ENCODE assay signal across 20 cellular contexts in genomic region chr9:30723656-30724055, GRCh38.
DNase-seq lines count a peak whose midpoint lies in the region; ATAC-seq, FAIRE-seq and TF ChIP-seq lines count a peak whose summit lies in the region.
"Had no signal": no experiment of that assay in that cellular context is flagged by ENCODE, and none has a peak within 500 bp of the region (broad histone marks: within the 10 kb centered on the region; RNA-seq: fewer than 3 reads in every experiment).

No MANE protein-coding gene starts in this region.

- H3K4me3 ChIP-seq in bronchial epithelial cell (ENCODE audit: low read depth, low read length) (no peak overlapping the region), upper lobe of right lung (no peak overlapping the region), lower leg skin (ENCODE audit: low read depth, poor library complexity, severe bottlenecking) (no peak overlapping the region)
- H3K4me3 ChIP-seq: A549, BLaER1, K562, SK-N-MC had no signal

- FAIRE-seq in RCC 7860 (lab: Jason Lieb, UNC) (no peak), bronchial epithelial cell (lab: Jason Lieb, UNC) (no peak)
- FAIRE-seq: A549, K562 had no signal

- no peaks in the 10 kb centered on the region for H3K27me3 ChIP-seq in bronchial epithelial cell (ENCODE audit: control insufficient read depth, insufficient read depth, low read length)
- no peaks in the 10 kb centered on the region for H3K27me3 ChIP-seq in upper lobe of right lung
- H3K27me3 ChIP-seq: BLaER1 had no signal

- ATAC-seq in GM19351 (IDR thresholded peaks at IDR 0.05; ENCODE audit: unreplicated experiment) (no peak), upper lobe of right lung (no peak)
- ATAC-seq: A549, HCT116, K562 had no signal

- H3K4me1 ChIP-seq in upper lobe of right lung: no peaks in the 10 kb centered on the region
- H3K4me1 ChIP-seq: A549, BLaER1 had no signal

- no peak for TF ChIP-seq POLR2A in lower leg skin (IDR thresholded peaks at IDR 0.05)

- intact Hi-C loops in upper lobe of right lung (cut with DNase I) (no loop called here), lower leg skin (cut with DNase I; ENCODE audit: low total_unique reads) (no loop called here)

- no peaks in the 10 kb centered on the region for H3K36me3 ChIP-seq in bronchial epithelial cell (ENCODE audit: control insufficient read depth, insufficient read depth, low read length)
- no peaks in the 10 kb centered on the region for H3K36me3 ChIP-seq in upper lobe of right lung
- H3K36me3 ChIP-seq: BLaER1 had no signal

- in situ Hi-C loops in ACHN (cut with HindIII; ENCODE audit: low pct_ligation_motif_present, low pct_unique_long_range_greater_than_20kb, low sequenced_read_pairs): no loop called here

- H3K9me3 ChIP-seq in upper lobe of right lung: no peaks in the 10 kb centered on the region
- H3K9me3 ChIP-seq: A549, BLaER1 had no signal

- peak; percentile 19 for DNase-seq in ACHN
- peak; percentile 30 for DNase-seq in RCC 7860 (ENCODE audit: low spot score)
- DNase-seq in bronchial epithelial cell (ENCODE audit: low read depth): peak; percentile 7
- DNase-seq in kidney tubule cell (ENCODE audit: low spot score): peak; percentile 65
- DNase-seq in upper lobe of right lung: no peak
- DNase-seq in lower leg skin (ENCODE audit: low spot score in 2 of 2): no peak
- no peak for DNase-seq in DMS 273 (lab: John Stamatoyannopoulos, UW; ENCODE audit: unreplicated experiment)
- DNase-seq: CD4-positive, alpha-beta memory T cell; DMS79 treated with DMSO at 0.1 percent for 48 hours; NCI-H1105 treated with DMSO at 0.1 percent for 48 hours; NCI-H1694; NCI-H510A; NCI-H748 treated with DMSO at 0.1 percent for 48 hours; SHP77 had no signal

- WGBS in lower leg skin, 2 donors: 72 to 74% methylated on average over 4 of the region's 4 CpGs

- TF ChIP-seq CTCF in bronchial epithelial cell (IDR thresholded peaks at IDR 0.05; ENCODE audit: insufficient read depth, low read length, severe bottlenecking): no peak
- no peak for TF ChIP-seq CTCF in upper lobe of right lung (IDR thresholded peaks at IDR 0.05)
- no peak for TF ChIP-seq CTCF in lower leg skin (IDR thresholded peaks at IDR 0.05)

- no peak overlapping the region for H3K27ac ChIP-seq in upper lobe of right lung
- H3K27ac ChIP-seq: A549, BLaER1, SK-N-MC had no signal

Comparison
In these comparisons a context has a peak if more than half of its experiments do, and no peak if none do; other contexts are left out.
1. DNase-seq: peak in ACHN (single experiment), RCC 7860 (single experiment), bronchial epithelial cell (single experiment) and kidney tubule cell (single experiment); none in upper lobe of right lung (single experiment), lower leg skin (0 of 2) and DMS 273 (single experiment).